In genomic region chr10:111872591-111872990, GRCh38 we compare ENCODE assay signal across 22 cellular contexts.
DNase-seq lines count a peak whose midpoint lies in the region; ATAC-seq and TF ChIP-seq lines count a peak whose summit lies in the region.
"Had no signal": no experiment of that assay in that cellular context is flagged by ENCODE, and none has a peak within 500 bp of the region (broad histone marks: within the 10 kb centered on the region; RNA-seq: fewer than 3 reads in every experiment).

No MANE protein-coding gene starts in this region.

- H3K4me3 Mint-ChIP-seq in stimulated activated naive CD8-positive, alpha-beta T cell treated with anti-CD3 and anti-CD28 coated beads, Interleukin-15, amount 100 ng/mL, for 72 hours = no peak overlapping the region
- H3K4me3 Mint-ChIP-seq in activated T-cell treated with anti-CD3 and anti-CD28 coated beads, Interleukin-2, amount 50 U/mL, for 4 hours = no peak overlapping the region
- H3K4me3 Mint-ChIP-seq: CD14-positive monocyte; dendritic cell treated with granulocyte-macrophage colony-stimulating factor and Interleukin-4, amounts not matched to agents 40 ng/mL and 50 ng/mL, for 4 days; naive B cell; stimulated activated naive CD8-positive, alpha-beta T cell treated with anti-CD3 and anti-CD28 coated beads, Interleukin-15, Interleukin-2, amounts not matched to agents 100 ng/mL and 50 ng/mL, for 24 hours had no signal

- DNase-seq in stimulated activated naive CD8-positive, alpha-beta T cell treated with anti-CD3 and anti-CD28 coated beads, Interleukin-15, amount 100 ng/mL, for 72 hours = no peak
- DNase-seq in stimulated activated naive CD8-positive, alpha-beta T cell treated with anti-CD3 and anti-CD28 coated beads, Interleukin-15, Interleukin-2, amounts not matched to agents 100 U/mL and 50 U/mL, for 24 hours = no peak
- DNase-seq in epithelial cell of esophagus (ENCODE audit: low read depth) (peak; percentile 23), psoas muscle (no peak), HuH-7 (ENCODE audit: low spot score) (no peak), NCI-H2171 (lab: John Stamatoyannopoulos, UW) (no peak)
- DNase-seq in activated T-cell treated with anti-CD3 and anti-CD28 coated beads, Interleukin-2, amount 50 U/mL, for 4 hours = no peak
- DNase-seq: activated naive CD4-positive, alpha-beta T cell treated with Interleukin-2 at 50 U/mL for 16 hours; body of pancreas; erythroblast; glutamatergic neuron; naive B cell; NCI-H146; NCI-H226; posterior cingulate gyrus; upper lobe of right lung had no signal

- no peaks in the 10 kb centered on the region for H3K36me3 Mint-ChIP-seq in activated T-cell treated with anti-CD3 and anti-CD28 coated beads, Interleukin-2, amount 50 U/mL, for 4 hours (ENCODE audit: insufficient read depth)
- H3K36me3 Mint-ChIP-seq: CD14-positive monocyte, naive B cell had no signal

- H3K4me1 Mint-ChIP-seq in stimulated activated naive CD8-positive, alpha-beta T cell treated with anti-CD3 and anti-CD28 coated beads, Interleukin-15, amount 100 ng/mL, for 72 hours = peaks cover 8% of the 10 kb centered on the region
- no peaks in the 10 kb centered on the region for H3K4me1 Mint-ChIP-seq in activated T-cell treated with anti-CD3 and anti-CD28 coated beads, Interleukin-2, amount 50 U/mL, for 4 hours (ENCODE audit: low read depth)
- H3K4me1 Mint-ChIP-seq: CD14-positive monocyte, naive B cell had no signal

- no peak for TF ChIP-seq CTCF in epithelial cell of esophagus (IDR thresholded peaks at IDR 0.05; ENCODE audit: insufficient read depth, low read depth, low read length, missing control alignments)
- no peak for TF ChIP-seq CTCF in psoas muscle (IDR thresholded peaks at IDR 0.05)

- H3K27me3 ChIP-seq in psoas muscle (ENCODE audit: insufficient read depth in 3 of 3, low read length in 2 of 3) = no peaks in the 10 kb centered on the region
- H3K27me3 ChIP-seq: body of pancreas, upper lobe of right lung had no signal

- intact Hi-C loops in psoas muscle (cut with DNase I) = no loop called here

- H3K4me3 ChIP-seq in epithelial cell of esophagus (ENCODE audit: low read length) (no peak overlapping the region), psoas muscle (no peak overlapping the region)
- H3K4me3 ChIP-seq: A549, body of pancreas, lung, upper lobe of right lung had no signal

- WGBS in psoas muscle, 3 donors = 45 to 60% (median 57%) methylated on average over 3 of the region's 3 CpGs

- H3K27ac ChIP-seq in psoas muscle = no peak overlapping the region
- H3K27ac ChIP-seq: A549, body of pancreas, upper lobe of right lung had no signal

- H3K9me3 ChIP-seq in psoas muscle = no peaks in the 10 kb centered on the region
- H3K9me3 ChIP-seq: A549, body of pancreas, upper lobe of right lung had no signal

- no peak overlapping the region for H3K27ac Mint-ChIP-seq in stimulated activated naive CD8-positive, alpha-beta T cell treated with anti-CD3 and anti-CD28 coated beads, Interleukin-15, amount 100 ng/mL, for 72 hours
- H3K27ac Mint-ChIP-seq: CD14-positive monocyte; dendritic cell treated with granulocyte-macrophage colony-stimulating factor and Interleukin-4, amounts not matched to agents 40 ng/mL and 50 ng/mL, for 4 days; stimulated activated naive CD8-positive, alpha-beta T cell treated with anti-CD3 and anti-CD28 coated beads, Interleukin-15, Interleukin-2, amounts not matched to agents 100 ng/mL and 50 ng/mL, for 24 hours had no signal

- peak; percentile 39 for ATAC-seq in stimulated activated naive CD8-positive, alpha-beta T cell treated with anti-CD3 and anti-CD28 coated beads, Interleukin-15, amount 100 ng/mL, for 72 hours
- no peak for ATAC-seq in stimulated activated naive CD8-positive, alpha-beta T cell treated with anti-CD3 and anti-CD28 coated beads, Interleukin-15, Interleukin-2, amounts not matched to agents 100 U/mL and 50 U/mL, for 24 hours
- ATAC-seq in HG03196 (IDR thresholded peaks at IDR 0.05; ENCODE audit: unreplicated experiment) (peak; percentile 82), psoas muscle (no peak)
- ATAC-seq in activated T-cell treated with anti-CD3 and anti-CD28 coated beads, Interleukin-2, amount 50 U/mL, for 4 hours = no peak
- ATAC-seq: A549, body of pancreas, upper lobe of right lung had no signal

- no peaks in the 10 kb centered on the region for H3K36me3 ChIP-seq in psoas muscle (ENCODE audit: insufficient read depth in 1 of 2, low read depth in 1 of 2)
- H3K36me3 ChIP-seq: upper lobe of right lung had no signal

- H3K27me3 Mint-ChIP-seq in stimulated activated naive CD8-positive, alpha-beta T cell treated with anti-CD3 and anti-CD28 coated beads, Interleukin-15, amount 100 ng/mL, for 72 hours = no peaks in the 10 kb centered on the region
- H3K27me3 Mint-ChIP-seq in activated T-cell treated with anti-CD3 and anti-CD28 coated beads, Interleukin-2, amount 50 U/mL, for 4 hours (ENCODE audit: low read depth) = peaks cover 3% of the 10 kb centered on the region
- H3K27me3 Mint-ChIP-seq: dendritic cell treated with granulocyte-macrophage colony-stimulating factor and Interleukin-4, amounts not matched to agents 40 ng/mL and 50 ng/mL, for 4 days; stimulated activated naive CD8-positive, alpha-beta T cell treated with anti-CD3 and anti-CD28 coated beads, Interleukin-15, Interleukin-2, amounts not matched to agents 100 ng/mL and 50 ng/mL, for 24 hours had no signal

- H3K9me3 Mint-ChIP-seq in stimulated activated naive CD8-positive, alpha-beta T cell treated with anti-CD3 and anti-CD28 coated beads, Interleukin-15, amount 100 ng/mL, for 72 hours = peaks cover 0 to 7% of the 10 kb centered on the region in 2 donors
- H3K9me3 Mint-ChIP-seq in activated T-cell treated with anti-CD3 and anti-CD28 coated beads, Interleukin-2, amount 50 U/mL, for 4 hours = no peaks in the 10 kb centered on the region
- H3K9me3 Mint-ChIP-seq: stimulated activated naive CD8-positive, alpha-beta T cell treated with anti-CD3 and anti-CD28 coated beads, Interleukin-15, Interleukin-2, amounts not matched to agents 100 ng/mL and 50 ng/mL, for 24 hours had no signal

- H3K4me1 ChIP-seq in psoas muscle = no peaks in the 10 kb centered on the region
- H3K4me1 ChIP-seq: A549, body of pancreas, upper lobe of right lung had no signal

Comparison
In these comparisons a context has a peak if more than half of its experiments do, and no peak if none do; other contexts are left out.
1. ATAC-seq: peak in stimulated activated naive CD8-positive, alpha-beta T cell treated with anti-CD3 and anti-CD28 coated beads, Interleukin-15, amount 100 ng/mL, for 72 hours (single experiment) and HG03196 (single experiment); none in stimulated activated naive CD8-positive, alpha-beta T cell treated with anti-CD3 and anti-CD28 coated beads, Interleukin-15, Interleukin-2, amounts not matched to agents 100 U/mL and 50 U/mL, for 24 hours (single experiment), psoas muscle (0 of 4) and activated T-cell treated with anti-CD3 and anti-CD28 coated beads, Interleukin-2, amount 50 U/mL, for 4 hours (0 of 2).